1 cellular context compared by ENCODE assay signal in genomic region chr7:99397632-99397983, GRCh38.
TF ChIP-seq lines count a peak whose summit lies in the region.

No MANE protein-coding gene starts in this region.

TF ChIP-seq in HepG2, 621 proteins besides CTCF, POLR2A, EP300 and RAD21:
- TF ChIP-seq AGO2 (optimal IDR thresholded peaks at IDR 0.05; ENCODE audit: low read depth, low read length) (peak; percentile 70), SOX13 (IDR thresholded peaks at IDR 0.05) (no peak), SOX13 (CRISPR knock-in tag; conservative IDR thresholded peaks at IDR 0.05 in 1 of 2, IDR thresholded peaks at IDR 0.05 in 1 of 2) (no peak), ZNF331 (CRISPR knock-in tag; IDR thresholded peaks at IDR 0.05) (no peak), POLR2G (IDR thresholded peaks at IDR 0.05; ENCODE audit: low read depth, low read length) (0 out of 2 replicates have a peak, but pooled peaks have one; percentile 17)
TF ChIP-seq in HepG2: peak in this region for 2.
